14 cellular contexts compared by ENCODE assay signal in the genomic region with DNA sequence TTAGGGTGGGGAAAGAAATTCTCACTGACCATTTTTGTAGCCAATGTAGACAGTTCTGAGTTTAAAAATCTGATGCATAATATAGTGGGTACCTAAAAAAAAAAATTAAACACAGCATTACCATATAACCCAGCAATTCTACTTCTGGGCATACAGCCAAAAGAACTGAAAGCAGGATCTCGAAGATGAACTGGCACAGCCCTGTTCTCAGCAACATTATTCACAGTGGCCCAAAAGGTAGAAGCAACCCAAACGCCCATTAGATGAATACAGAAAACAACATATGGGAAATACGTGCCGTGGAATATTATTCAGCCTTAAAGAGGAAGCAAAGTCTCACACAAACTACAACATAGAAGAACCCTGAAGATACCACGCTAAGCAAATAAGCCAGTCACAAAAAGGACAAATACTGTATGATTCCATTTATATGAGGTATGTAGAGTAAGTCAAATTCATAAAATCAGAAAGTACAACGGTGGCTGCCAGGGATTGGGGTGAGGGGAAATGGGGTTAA. TPM values are rescaled to one million over a fixed set of nuclear protein-coding genes. Genes with fewer than 3 reads are reported as not detected.
DNase-seq lines count a peak whose midpoint lies in the region; ATAC-seq, FAIRE-seq and TF ChIP-seq lines count a peak whose summit lies in the region.
"Had no signal": no experiment of that assay in that cellular context is flagged by ENCODE, and none has a peak within 500 bp of the region (broad histone marks: within the 10 kb centered on the region; RNA-seq: fewer than 3 reads in every experiment).

No MANE protein-coding gene starts in this region.

- no peak overlapping the region for H3K4me3 Mint-ChIP-seq in astrocyte (ENCODE audit: unreplicated experiment)
- no peak overlapping the region for H3K4me3 Mint-ChIP-seq in activated CD4-positive, alpha-beta T cell treated with anti-CD3 and anti-CD28 coated beads, Interleukin-2, amount 10 ng/mL, durations not matched to agents 7 days and 5 days

- H3K36me3 Mint-ChIP-seq in astrocyte (ENCODE audit: low read depth, unreplicated experiment) = no peaks in the 10 kb centered on the region
- peaks cover 10% of the 10 kb centered on the region for H3K36me3 Mint-ChIP-seq in activated CD4-positive, alpha-beta T cell treated with anti-CD3 and anti-CD28 coated beads, Interleukin-2, amount 10 ng/mL, durations not matched to agents 7 days and 5 days (ENCODE audit: low read depth)

- H3K27ac ChIP-seq in GM23248 = no peak overlapping the region
- H3K27ac ChIP-seq in astrocyte (ENCODE audit: low read depth, low read length) = no peak overlapping the region
- H3K27ac ChIP-seq in left lung = peak overlapping the region in 1 of 2 donors; percentile 53

- CTCF ChIA-PET in activated CD4-positive, alpha-beta T cell treated with anti-CD3 and anti-CD28 coated beads, Interleukin-2, amount 10 ng/mL, durations not matched to agents 7 days and 5 days (lab: Charles Lee) = no interaction called here

- H3K4me2 ChIP-seq in GM23248 (ENCODE audit: unreplicated experiment) (no peak overlapping the region), astrocyte (ENCODE audit: low read length) (peak overlapping the region; percentile 40)

- H2AFZ ChIP-seq in GM23248 = no peak overlapping the region
- no peak overlapping the region for H2AFZ ChIP-seq in astrocyte (ENCODE audit: low read depth, low read length)

- no peaks in the 10 kb centered on the region for H3F3A ChIP-seq in GM23248 (ENCODE audit: insufficient read depth)

- H3K4me1 ChIP-seq in GM23248 (ENCODE audit: insufficient read depth) (no peaks in the 10 kb centered on the region), astrocyte (ENCODE audit: insufficient read depth, low read length) (no peaks in the 10 kb centered on the region), left lung (peaks cover 13 to 59% of the 10 kb centered on the region in 2 donors)

- no peaks in the 10 kb centered on the region for H3K9me2 ChIP-seq in GM23248 (ENCODE audit: insufficient read depth)

- no peak for FAIRE-seq in astrocyte (lab: Jason Lieb, UNC)
- FAIRE-seq: colon had no signal

- H3K9ac ChIP-seq in GM23248 (no peak overlapping the region), astrocyte (ENCODE audit: low read length) (no peak overlapping the region)

- WGBS in GM23248 (ENCODE audit: low coverage in 1 of 2, low lambda C conversion rate in 2 of 2, missing lambda C conversion rate in 2 of 2), 2 experiments = 78 to 81% methylated on average over 6 of the region's 6 CpGs

- H3K27me3 Mint-ChIP-seq in astrocyte (ENCODE audit: low read depth, unreplicated experiment) = no peaks in the 10 kb centered on the region
- no peaks in the 10 kb centered on the region for H3K27me3 Mint-ChIP-seq in activated CD4-positive, alpha-beta T cell treated with anti-CD3 and anti-CD28 coated beads, Interleukin-2, amount 10 ng/mL, durations not matched to agents 7 days and 5 days

- POLR2A ChIA-PET in activated CD4-positive, alpha-beta T cell treated with anti-CD3 and anti-CD28 coated beads, Interleukin-2, amount 10 ng/mL, durations not matched to agents 7 days and 5 days (lab: Charles Lee) = no interaction called here

- TF ChIP-seq CTCF in astrocyte (IDR thresholded peaks at IDR 0.05; ENCODE audit: insufficient read depth, low read depth, low read length) = no peak
- TF ChIP-seq CTCF in left lung (IDR thresholded peaks at IDR 0.05) = no peak

- H3K27ac Mint-ChIP-seq in astrocyte (ENCODE audit: unreplicated experiment) = no peak overlapping the region
- no peak overlapping the region for H3K27ac Mint-ChIP-seq in activated CD4-positive, alpha-beta T cell treated with anti-CD3 and anti-CD28 coated beads, Interleukin-2, amount 10 ng/mL, durations not matched to agents 7 days and 5 days
- H3K27ac Mint-ChIP-seq: activated T-helper 2 cell treated with anti-CD3 and anti-CD28 coated beads, Interferon-gamma antibody, Interleukin-2, Interleukin-4, amounts not matched to agents 10 μg/mL and 5 μg/mL and 100 μg/mL, durations not matched to agents 14 hours and 24 hours and 36 hours had no signal

- in situ Hi-C loops in GM23248 (cut with MboI) = no loop called here

- H3K36me3 ChIP-seq in GM23248 (ENCODE audit: low read depth) (no peaks in the 10 kb centered on the region), astrocyte (ENCODE audit: insufficient read depth, low read length) (no peaks in the 10 kb centered on the region), left lung (no peaks in the 10 kb centered on the region)
- H3K36me3 ChIP-seq: spleen had no signal

- H3K4me3 ChIP-seq in GM23248 (no peak overlapping the region), astrocyte (ENCODE audit: insufficient read depth, low read depth, low read length) (no peak overlapping the region), left lung (no peak overlapping the region)

- H3K9me3 ChIP-seq in GM23248 (ENCODE audit: low read depth) (no peaks in the 10 kb centered on the region), astrocyte (ENCODE audit: insufficient read depth, low read depth, low read length) (no peaks in the 10 kb centered on the region), left lung (no peaks in the 10 kb centered on the region)
- H3K9me3 ChIP-seq: spleen had no signal

- no peaks in the 10 kb centered on the region for H3K79me2 ChIP-seq in GM23248 (ENCODE audit: insufficient read depth)
- no peaks in the 10 kb centered on the region for H3K79me2 ChIP-seq in astrocyte (ENCODE audit: insufficient read depth, low read length)

- H3K27me3 ChIP-seq in GM23248 (replicated peaks; ENCODE audit: insufficient read depth) (no peaks in the 10 kb centered on the region), astrocyte (ENCODE audit: insufficient read depth, low read length) (no peaks in the 10 kb centered on the region), left lung (no peaks in the 10 kb centered on the region)
- H3K27me3 ChIP-seq: spleen had no signal

- peaks cover 16% of the 10 kb centered on the region for H3K4me1 Mint-ChIP-seq in astrocyte (ENCODE audit: low read depth, unreplicated experiment)
- H3K4me1 Mint-ChIP-seq in activated CD4-positive, alpha-beta T cell treated with anti-CD3 and anti-CD28 coated beads, Interleukin-2, amount 10 ng/mL, durations not matched to agents 7 days and 5 days = peaks cover 60% of the 10 kb centered on the region

- no peaks in the 10 kb centered on the region for H4K20me1 ChIP-seq in GM23248 (ENCODE audit: insufficient read depth)
- H4K20me1 ChIP-seq in astrocyte (ENCODE audit: insufficient read depth, low read length) = no peaks in the 10 kb centered on the region

- ATAC-seq in left lung (peak; percentile 28), HG03521 (IDR thresholded peaks at IDR 0.05; ENCODE audit: unreplicated experiment) (no peak), HG03520 (IDR thresholded peaks at IDR 0.05; ENCODE audit: unreplicated experiment) (no peak)

- no peaks in the 10 kb centered on the region for H3K9me3 Mint-ChIP-seq in astrocyte (ENCODE audit: unreplicated experiment)
- H3K9me3 Mint-ChIP-seq in activated CD4-positive, alpha-beta T cell treated with anti-CD3 and anti-CD28 coated beads, Interleukin-2, amount 10 ng/mL, durations not matched to agents 7 days and 5 days = peaks cover 10% of the 10 kb centered on the region

- intact Hi-C loops in left lung (cut with DNase I) = no loop called here

- DNase-seq in A172 (ENCODE audit: low spot score) (peak; percentile 19), GM23248 (peak; percentile 19), astrocyte (ENCODE audit: low read depth) (peak; percentile 42), left lung (no peak)
- DNase-seq in activated CD4-positive, alpha-beta T cell treated with anti-CD3 and anti-CD28 coated beads, Interleukin-2, amount 10 ng/mL, durations not matched to agents 7 days and 5 days = no peak
- no peak for DNase-seq in activated CD4-positive, alpha-beta T cell treated with anti-CD3 and anti-CD28 coated beads, Interleukin-2, amount 50 U/mL, for 48 hours
- DNase-seq: C1 segment of cervical spinal cord; HCEC 1CT; spleen; stimulated activated CD8-positive, alpha-beta memory T cell treated with anti-CD3 and anti-CD28 coated beads, Interleukin-4, amount 100 ng/mL, for 48 hours had no signal

RNA-seq across cellular contexts. Expression of a gene that starts 54.4 kb away (rescaled TPM):
- total RNA-seq in A172 (2014; rRNA removed; shearing (Covaris generic)) = 0.77 and 1.2 TPM in 2 replicates
- total RNA-seq in GM23248 (2014; rRNA removed; shearing (Covaris generic)) = 4.4 and 5.9 TPM in 2 replicates
- 0.82 and 1.1 TPM in 2 replicates for polyA plus RNA-seq in GM23248 (2016; fragmentation: Nextera tagmentation; extraction: Ambion mirVana)
- 12.2 and 14.9 TPM in 2 replicates for total RNA-seq in astrocyte
- total RNA-seq in left lung = 10 to 100 TPM; 19.4 to 28.8 TPM
- under 1 TPM; 0.62 to 0.77 TPM for total RNA-seq in activated CD4-positive, alpha-beta T cell treated with anti-CD3 and anti-CD28 coated beads, Interleukin-2, amount 10 ng/mL, durations not matched to agents 7 days and 5 days

Comparison
In these comparisons a context has a peak if more than half of its experiments do, and no peak if none do; other contexts are left out.
1. DNase-seq: peak in A172 (single experiment), GM23248 (single experiment) and astrocyte (single experiment); none in left lung (0 of 2), activated CD4-positive, alpha-beta T cell treated with anti-CD3 and anti-CD28 coated beads, Interleukin-2, amount 10 ng/mL, durations not matched to agents 7 days and 5 days (single experiment) and activated CD4-positive, alpha-beta T cell treated with anti-CD3 and anti-CD28 coated beads, Interleukin-2, amount 50 U/mL, for 48 hours (0 of 2).